1 cellular context compared by ENCODE assay signal in genomic region chr12:92398565-92399309, GRCh38.
TF ChIP-seq lines count a peak whose summit lies in the region.

No MANE protein-coding gene starts in this region.

TF ChIP-seq in K562, 482 proteins besides CTCF, POLR2A, EP300 and RAD21 (continued from another document):
- no peak for TF ChIP-seq CEBPG (CRISPR knock-in tag; IDR thresholded peaks at IDR 0.05)
- peak; percentile 65 to 67 for TF ChIP-seq CEBPG (tag; conservative IDR thresholded peaks at IDR 0.05 in 1 of 2, IDR thresholded peaks at IDR 0.05 in 1 of 2)
- TF ChIP-seq ZNF316 (IDR thresholded peaks at IDR 0.05): peak; percentile 70
- peak; percentile 70 for TF ChIP-seq CBFA2T3 (IDR thresholded peaks at IDR 0.05)
- 0 out of 4 replicates have a peak, but pooled peaks have one; percentile 23 to 27 for TF ChIP-seq TRIM24 (IDR thresholded peaks at IDR 0.05)
- TF ChIP-seq MEIS2 (IDR thresholded peaks at IDR 0.05; ENCODE audit: partially characterized antibody): peak; percentile 70
- TF ChIP-seq PKNOX1 (IDR thresholded peaks at IDR 0.05): peak; percentile 63
- TF ChIP-seq MTF1 (CRISPR knock-in tag; IDR thresholded peaks at IDR 0.05; ENCODE audit: borderline replicate concordance): no peak
- TF ChIP-seq TCF3 (CRISPR knock-in tag; IDR thresholded peaks at IDR 0.05): peak; percentile 65; the same call in 1 of the 2 replicates
- peak; percentile 33; the same call in 1 of the 2 replicates for TF ChIP-seq CBFA2T2 (conservative IDR thresholded peaks at IDR 0.05)
- no peak for TF ChIP-seq MTA1 (IDR thresholded peaks at IDR 0.05; ENCODE audit: borderline replicate concordance)
- no peak for TF ChIP-seq FOXA3 (CRISPR knock-in tag; conservative IDR thresholded peaks at IDR 0.05 in 1 of 2, IDR thresholded peaks at IDR 0.05 in 1 of 2)
- TF ChIP-seq ZNF217 (CRISPR knock-in tag; IDR thresholded peaks at IDR 0.05): no peak
- no peak for TF ChIP-seq PTTG1 (tag; IDR thresholded peaks at IDR 0.05; ENCODE audit: low read depth)
- TF ChIP-seq ARHGAP35 (IDR thresholded peaks at IDR 0.05; ENCODE audit: partially characterized antibody): no peak
